29 cellular contexts compared by ENCODE assay signal in genomic region chr5:172630961-172631360, GRCh38. TPM values are rescaled to one million over a fixed set of nuclear protein-coding genes. Genes with fewer than 3 reads are reported as not detected.
DNase-seq lines count a peak whose midpoint lies in the region; ATAC-seq, FAIRE-seq and TF ChIP-seq lines count a peak whose summit lies in the region.
"Had no signal": no experiment of that assay in that cellular context is flagged by ENCODE, and none has a peak within 500 bp of the region (broad histone marks: within the 10 kb centered on the region; RNA-seq: fewer than 3 reads in every experiment).

No MANE protein-coding gene starts in this region.

- CTCF ChIA-PET in A549 (lab: Yijun Ruan, JAX): interaction anchor here (1.3 to 1.5 kb wide), 2 partner anchors 19 to 67 kb away, joined by 3 to 4 read pairs; no protein-coding TSS in a partner anchor

- H3K4me3 ChIP-seq in A549: no peak overlapping the region
- H3K4me3 ChIP-seq: breast epithelium, heart left ventricle, lung, tibial nerve had no signal

- no peak for TF ChIP-seq EP300 in A549 (IDR thresholded peaks at IDR 0.05)

- no peak overlapping the region for H3K4me2 ChIP-seq in A549

- no peak for TF ChIP-seq CTCF in A549 (IDR thresholded peaks at IDR 0.05)

- H3K4me1 ChIP-seq in A549: no peaks in the 10 kb centered on the region
- H3K4me1 ChIP-seq: breast epithelium, heart left ventricle, tibial nerve had no signal

- TF ChIP-seq RAD21 in A549 (conservative IDR thresholded peaks at IDR 0.05 in 1 of 2, IDR thresholded peaks at IDR 0.05 in 1 of 2): no peak

- no peak for TF ChIP-seq POLR2A in A549 (IDR thresholded peaks at IDR 0.05; ENCODE audit: low read length)

- peak; percentile 55 for DNase-seq in DMS53 (lab: John Stamatoyannopoulos, UW)
- no peak for DNase-seq in DMS53 treated with DMSO at 0.1 percent for 48 hours (lab: John Stamatoyannopoulos, UW; ENCODE audit: unreplicated experiment)
- no peak for DNase-seq in A549 (ENCODE audit: low read depth in 1 of 2, low spot score in 1 of 2)
- DNase-seq in NCI-H524 (lab: John Stamatoyannopoulos, UW): peak; percentile 38 to 74
- DNase-seq in left colon: no peak
- no peak for DNase-seq in mesenteric fat pad (ENCODE audit: low spot score)
- DNase-seq in DMS 273 (lab: John Stamatoyannopoulos, UW; ENCODE audit: unreplicated experiment): no peak
- DNase-seq: activated CD4-positive, alpha-beta T cell treated with anti-CD3 and anti-CD28 coated beads for 48 hours; C1 segment of cervical spinal cord; foreskin melanocyte; heart left ventricle; HFFc6; kidney glomerular epithelial cell; naive thymus-derived CD8-positive, alpha-beta T cell; NCI-H1092; NCI-H2081; SHP77 treated with DMSO at 0.1 percent for 48 hours; stimulated activated CD4-positive, alpha-beta T cell treated with anti-CD3 and anti-CD28 coated beads, Interleukin-15, amount 100 ng/mL, for 24 hours; stimulated activated CD4-positive, alpha-beta T cell treated with anti-CD3 and anti-CD28 coated beads, Interleukin-4, amount 100 ng/mL, for 4 hours; SW 1271; T-helper 9 cell had no signal

- ATAC-seq in A549: peak; percentile 22 to 41; a peak in 3 of 6 replicates
- ATAC-seq in left colon: peak; percentile 11
- no peak for ATAC-seq in GM18907 (IDR thresholded peaks at IDR 0.05; ENCODE audit: unreplicated experiment)
- ATAC-seq: heart left ventricle; naive thymus-derived CD8-positive, alpha-beta T cell; Panc1 had no signal

- H3K9me3 ChIP-seq in A549: no peaks in the 10 kb centered on the region
- H3K9me3 ChIP-seq: breast epithelium, heart left ventricle, tibial nerve had no signal

- intact Hi-C loops in left colon (cut with DNase I, micrococcal nuclease): no loop called here

- POLR2A ChIA-PET in A549 (lab: Yijun Ruan, JAX): no interaction called here

- H3K27ac ChIP-seq in A549: no peak overlapping the region
- H3K27ac ChIP-seq: 22Rv1, breast epithelium, heart left ventricle, tibial nerve, VCaP had no signal

- FAIRE-seq in A549 (lab: Jason Lieb, UNC): no peak
- FAIRE-seq: GM12892 had no signal

- WGBS in A549 (ENCODE audit: missing lambda C conversion rate): 51% methylated on average over 6 of the region's 6 CpGs

TF ChIP-seq in A549, 52 proteins besides CTCF, POLR2A, EP300 and RAD21:
- TF ChIP-seq SMC3 (IDR thresholded peaks at IDR 0.05): no peak

RNA-seq across cellular contexts. Expression of gene NEURL1B, which starts 10.1 kb away (rescaled TPM):
- 0.89 and 1.3 TPM in 2 replicates for polyA plus RNA-seq in A549 (2011; rRNA removed)
- polyA plus RNA-seq in A549 (2012; cell fraction: cytosol; rRNA removed): 0.71 and 1.0 TPM in 2 replicates
- 2.4 and 3.2 TPM in 2 replicates for polyA plus RNA-seq in A549 (2012; cell fraction: nucleus; rRNA removed)
- 1.8 to 2.2 TPM (median 2.1 TPM) in 3 replicates for polyA plus RNA-seq in A549 (2017; fragmentation: RNase III; extraction: RNeasy Plus Mini Kit Qiagen cat#74134 plus additional on column Dnase treatment)
- polyA minus RNA-seq in A549 (2011; rRNA and poly(A)+ RNA removed): 2.1 and 2.6 TPM in 2 replicates
- 10 to 100 TPM; 60.5 to 90.8 TPM for total RNA-seq in left colon
- total RNA-seq in mesenteric fat pad: 35.8 TPM

Comparison
In these comparisons a context has a peak if more than half of its experiments do, and no peak if none do; other contexts are left out.
1. DNase-seq: peak in DMS53 (single experiment) and NCI-H524 (2 of 2); none in DMS53 treated with DMSO at 0.1 percent for 48 hours (single experiment), A549 (0 of 2), left colon (0 of 2), mesenteric fat pad (single experiment) and DMS 273 (single experiment).